2 cellular contexts compared by ENCODE assay signal in genomic region chr2:63871864-63872263, GRCh38.
TF ChIP-seq lines count a peak whose summit lies in the region.

No MANE protein-coding gene starts in this region.

TF ChIP-seq in K562, 482 proteins besides CTCF, POLR2A, EP300 and RAD21:
- no peak for TF ChIP-seq MED1 (CRISPR knock-in tag; IDR thresholded peaks at IDR 0.05; ENCODE audit: borderline replicate concordance)
- TF ChIP-seq ZBTB40 (IDR thresholded peaks at IDR 0.05) = peak; percentile 59; the same call in 1 of the 2 replicates
- no peak for TF ChIP-seq ZBTB40 (CRISPR knock-in tag; IDR thresholded peaks at IDR 0.05)

TF ChIP-seq in HepG2, 621 proteins besides CTCF, POLR2A, EP300 and RAD21:
- TF ChIP-seq, protein P1, sequence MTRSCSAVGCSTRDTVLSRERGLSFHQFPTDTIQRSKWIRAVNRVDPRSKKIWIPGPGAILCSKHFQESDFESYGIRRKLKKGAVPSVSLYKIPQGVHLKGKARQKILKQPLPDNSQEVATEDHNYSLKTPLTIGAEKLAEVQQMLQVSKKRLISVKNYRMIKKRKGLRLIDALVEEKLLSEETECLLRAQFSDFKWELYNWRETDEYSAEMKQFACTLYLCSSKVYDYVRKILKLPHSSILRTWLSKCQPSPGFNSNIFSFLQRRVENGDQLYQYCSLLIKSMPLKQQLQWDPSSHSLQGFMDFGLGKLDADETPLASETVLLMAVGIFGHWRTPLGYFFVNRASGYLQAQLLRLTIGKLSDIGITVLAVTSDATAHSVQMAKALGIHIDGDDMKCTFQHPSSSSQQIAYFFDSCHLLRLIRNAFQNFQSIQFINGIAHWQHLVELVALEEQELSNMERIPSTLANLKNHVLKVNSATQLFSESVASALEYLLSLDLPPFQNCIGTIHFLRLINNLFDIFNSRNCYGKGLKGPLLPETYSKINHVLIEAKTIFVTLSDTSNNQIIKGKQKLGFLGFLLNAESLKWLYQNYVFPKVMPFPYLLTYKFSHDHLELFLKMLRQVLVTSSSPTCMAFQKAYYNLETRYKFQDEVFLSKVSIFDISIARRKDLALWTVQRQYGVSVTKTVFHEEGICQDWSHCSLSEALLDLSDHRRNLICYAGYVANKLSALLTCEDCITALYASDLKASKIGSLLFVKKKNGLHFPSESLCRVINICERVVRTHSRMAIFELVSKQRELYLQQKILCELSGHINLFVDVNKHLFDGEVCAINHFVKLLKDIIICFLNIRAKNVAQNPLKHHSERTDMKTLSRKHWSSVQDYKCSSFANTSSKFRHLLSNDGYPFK (CRISPR knock-in tag; IDR thresholded peaks at IDR 0.05; ENCODE audit: borderline replicate concordance) = no peak
- TF ChIP-seq ZBTB40 (IDR thresholded peaks at IDR 0.05) (0 out of 2 replicates have a peak, but pooled peaks have one; percentile 33), ZBTB40 (CRISPR knock-in tag; IDR thresholded peaks at IDR 0.05) (peak; percentile 80; the same call in 1 of the 2 replicates)
TF ChIP-seq in HepG2: peak in this region for 1.
